ENCODE assay signal across 2 cellular contexts in genomic region chr5:107831612-107832395, GRCh38.
TF ChIP-seq lines count a peak whose summit lies in the region.

No MANE protein-coding gene starts in this region.

TF ChIP-seq in GM23338, 12 proteins besides CTCF, POLR2A, EP300 and RAD21 (continued from another document):
- TF ChIP-seq, protein P1, sequence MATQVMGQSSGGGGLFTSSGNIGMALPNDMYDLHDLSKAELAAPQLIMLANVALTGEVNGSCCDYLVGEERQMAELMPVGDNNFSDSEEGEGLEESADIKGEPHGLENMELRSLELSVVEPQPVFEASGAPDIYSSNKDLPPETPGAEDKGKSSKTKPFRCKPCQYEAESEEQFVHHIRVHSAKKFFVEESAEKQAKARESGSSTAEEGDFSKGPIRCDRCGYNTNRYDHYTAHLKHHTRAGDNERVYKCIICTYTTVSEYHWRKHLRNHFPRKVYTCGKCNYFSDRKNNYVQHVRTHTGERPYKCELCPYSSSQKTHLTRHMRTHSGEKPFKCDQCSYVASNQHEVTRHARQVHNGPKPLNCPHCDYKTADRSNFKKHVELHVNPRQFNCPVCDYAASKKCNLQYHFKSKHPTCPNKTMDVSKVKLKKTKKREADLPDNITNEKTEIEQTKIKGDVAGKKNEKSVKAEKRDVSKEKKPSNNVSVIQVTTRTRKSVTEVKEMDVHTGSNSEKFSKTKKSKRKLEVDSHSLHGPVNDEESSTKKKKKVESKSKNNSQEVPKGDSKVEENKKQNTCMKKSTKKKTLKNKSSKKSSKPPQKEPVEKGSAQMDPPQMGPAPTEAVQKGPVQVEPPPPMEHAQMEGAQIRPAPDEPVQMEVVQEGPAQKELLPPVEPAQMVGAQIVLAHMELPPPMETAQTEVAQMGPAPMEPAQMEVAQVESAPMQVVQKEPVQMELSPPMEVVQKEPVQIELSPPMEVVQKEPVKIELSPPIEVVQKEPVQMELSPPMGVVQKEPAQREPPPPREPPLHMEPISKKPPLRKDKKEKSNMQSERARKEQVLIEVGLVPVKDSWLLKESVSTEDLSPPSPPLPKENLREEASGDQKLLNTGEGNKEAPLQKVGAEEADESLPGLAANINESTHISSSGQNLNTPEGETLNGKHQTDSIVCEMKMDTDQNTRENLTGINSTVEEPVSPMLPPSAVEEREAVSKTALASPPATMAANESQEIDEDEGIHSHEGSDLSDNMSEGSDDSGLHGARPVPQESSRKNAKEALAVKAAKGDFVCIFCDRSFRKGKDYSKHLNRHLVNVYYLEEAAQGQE (IDR thresholded peaks at IDR 0.05; ENCODE audit: unreplicated experiment), result no peak
- TF ChIP-seq, protein P2, sequence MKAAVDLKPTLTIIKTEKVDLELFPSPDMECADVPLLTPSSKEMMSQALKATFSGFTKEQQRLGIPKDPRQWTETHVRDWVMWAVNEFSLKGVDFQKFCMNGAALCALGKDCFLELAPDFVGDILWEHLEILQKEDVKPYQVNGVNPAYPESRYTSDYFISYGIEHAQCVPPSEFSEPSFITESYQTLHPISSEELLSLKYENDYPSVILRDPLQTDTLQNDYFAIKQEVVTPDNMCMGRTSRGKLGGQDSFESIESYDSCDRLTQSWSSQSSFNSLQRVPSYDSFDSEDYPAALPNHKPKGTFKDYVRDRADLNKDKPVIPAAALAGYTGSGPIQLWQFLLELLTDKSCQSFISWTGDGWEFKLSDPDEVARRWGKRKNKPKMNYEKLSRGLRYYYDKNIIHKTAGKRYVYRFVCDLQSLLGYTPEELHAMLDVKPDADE (IDR thresholded peaks at IDR 0.05), result no peak
- TF ChIP-seq EZH2 (IDR thresholded peaks at IDR 0.05; ENCODE audit: low read depth, unreplicated experiment) (no peak), JUNB (IDR thresholded peaks at IDR 0.05; ENCODE audit: unreplicated experiment) (no peak), ZNF114 (CRISPR knock-in tag; IDR thresholded peaks at IDR 0.05) (no peak), NANOG (IDR thresholded peaks at IDR 0.05; ENCODE audit: borderline replicate concordance) (no peak), CREB1 (CRISPR knock-in tag; IDR thresholded peaks at IDR 0.05; ENCODE audit: low read depth) (no peak), POLR2AphosphoS5 (IDR thresholded peaks at IDR 0.05; ENCODE audit: low read depth) (no peak), EZH2phosphoT487 (IDR thresholded peaks at IDR 0.05; ENCODE audit: unreplicated experiment) (no peak), ZNF462 (CRISPR knock-in tag; IDR thresholded peaks at IDR 0.05) (no peak)

TF ChIP-seq in WTC11, 78 proteins besides CTCF, POLR2A, EP300 and RAD21 (continued from another document):
- TF ChIP-seq ZNF281 (CRISPR knock-in tag; IDR thresholded peaks at IDR 0.05) (no peak), ZNF317 (CRISPR knock-in tag; IDR thresholded peaks at IDR 0.05; ENCODE audit: borderline replicate concordance, low read depth) (no peak), KAT7 (CRISPR knock-in tag; IDR thresholded peaks at IDR 0.05; ENCODE audit: borderline replicate concordance) (no peak), IRF1 (CRISPR knock-in tag; IDR thresholded peaks at IDR 0.05) (no peak)
- TF ChIP-seq, protein P3, sequence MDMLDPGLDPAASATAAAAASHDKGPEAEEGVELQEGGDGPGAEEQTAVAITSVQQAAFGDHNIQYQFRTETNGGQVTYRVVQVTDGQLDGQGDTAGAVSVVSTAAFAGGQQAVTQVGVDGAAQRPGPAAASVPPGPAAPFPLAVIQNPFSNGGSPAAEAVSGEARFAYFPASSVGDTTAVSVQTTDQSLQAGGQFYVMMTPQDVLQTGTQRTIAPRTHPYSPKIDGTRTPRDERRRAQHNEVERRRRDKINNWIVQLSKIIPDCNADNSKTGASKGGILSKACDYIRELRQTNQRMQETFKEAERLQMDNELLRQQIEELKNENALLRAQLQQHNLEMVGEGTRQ (CRISPR knock-in tag; IDR thresholded peaks at IDR 0.05), result no peak
- TF ChIP-seq, protein P4, sequence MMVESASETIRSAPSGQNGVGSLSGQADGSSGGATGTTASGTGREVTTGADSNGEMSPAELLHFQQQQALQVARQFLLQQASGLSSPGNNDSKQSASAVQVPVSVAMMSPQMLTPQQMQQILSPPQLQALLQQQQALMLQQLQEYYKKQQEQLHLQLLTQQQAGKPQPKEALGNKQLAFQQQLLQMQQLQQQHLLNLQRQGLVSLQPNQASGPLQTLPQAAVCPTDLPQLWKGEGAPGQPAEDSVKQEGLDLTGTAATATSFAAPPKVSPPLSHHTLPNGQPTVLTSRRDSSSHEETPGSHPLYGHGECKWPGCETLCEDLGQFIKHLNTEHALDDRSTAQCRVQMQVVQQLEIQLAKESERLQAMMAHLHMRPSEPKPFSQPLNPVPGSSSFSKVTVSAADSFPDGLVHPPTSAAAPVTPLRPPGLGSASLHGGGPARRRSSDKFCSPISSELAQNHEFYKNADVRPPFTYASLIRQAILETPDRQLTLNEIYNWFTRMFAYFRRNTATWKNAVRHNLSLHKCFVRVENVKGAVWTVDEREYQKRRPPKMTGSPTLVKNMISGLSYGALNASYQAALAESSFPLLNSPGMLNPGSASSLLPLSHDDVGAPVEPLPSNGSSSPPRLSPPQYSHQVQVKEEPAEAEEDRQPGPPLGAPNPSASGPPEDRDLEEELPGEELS (CRISPR knock-in tag; IDR thresholded peaks at IDR 0.05), result no peak
- TF ChIP-seq, protein P5, sequence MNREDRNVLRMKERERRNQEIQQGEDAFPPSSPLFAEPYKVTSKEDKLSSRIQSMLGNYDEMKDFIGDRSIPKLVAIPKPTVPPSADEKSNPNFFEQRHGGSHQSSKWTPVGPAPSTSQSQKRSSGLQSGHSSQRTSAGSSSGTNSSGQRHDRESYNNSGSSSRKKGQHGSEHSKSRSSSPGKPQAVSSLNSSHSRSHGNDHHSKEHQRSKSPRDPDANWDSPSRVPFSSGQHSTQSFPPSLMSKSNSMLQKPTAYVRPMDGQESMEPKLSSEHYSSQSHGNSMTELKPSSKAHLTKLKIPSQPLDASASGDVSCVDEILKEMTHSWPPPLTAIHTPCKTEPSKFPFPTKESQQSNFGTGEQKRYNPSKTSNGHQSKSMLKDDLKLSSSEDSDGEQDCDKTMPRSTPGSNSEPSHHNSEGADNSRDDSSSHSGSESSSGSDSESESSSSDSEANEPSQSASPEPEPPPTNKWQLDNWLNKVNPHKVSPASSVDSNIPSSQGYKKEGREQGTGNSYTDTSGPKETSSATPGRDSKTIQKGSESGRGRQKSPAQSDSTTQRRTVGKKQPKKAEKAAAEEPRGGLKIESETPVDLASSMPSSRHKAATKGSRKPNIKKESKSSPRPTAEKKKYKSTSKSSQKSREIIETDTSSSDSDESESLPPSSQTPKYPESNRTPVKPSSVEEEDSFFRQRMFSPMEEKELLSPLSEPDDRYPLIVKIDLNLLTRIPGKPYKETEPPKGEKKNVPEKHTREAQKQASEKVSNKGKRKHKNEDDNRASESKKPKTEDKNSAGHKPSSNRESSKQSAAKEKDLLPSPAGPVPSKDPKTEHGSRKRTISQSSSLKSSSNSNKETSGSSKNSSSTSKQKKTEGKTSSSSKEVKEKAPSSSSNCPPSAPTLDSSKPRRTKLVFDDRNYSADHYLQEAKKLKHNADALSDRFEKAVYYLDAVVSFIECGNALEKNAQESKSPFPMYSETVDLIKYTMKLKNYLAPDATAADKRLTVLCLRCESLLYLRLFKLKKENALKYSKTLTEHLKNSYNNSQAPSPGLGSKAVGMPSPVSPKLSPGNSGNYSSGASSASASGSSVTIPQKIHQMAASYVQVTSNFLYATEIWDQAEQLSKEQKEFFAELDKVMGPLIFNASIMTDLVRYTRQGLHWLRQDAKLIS (CRISPR knock-in tag; IDR thresholded peaks at IDR 0.05; ENCODE audit: borderline replicate concordance), result no peak
